10 cellular contexts compared by ENCODE assay signal in the genomic region with DNA sequence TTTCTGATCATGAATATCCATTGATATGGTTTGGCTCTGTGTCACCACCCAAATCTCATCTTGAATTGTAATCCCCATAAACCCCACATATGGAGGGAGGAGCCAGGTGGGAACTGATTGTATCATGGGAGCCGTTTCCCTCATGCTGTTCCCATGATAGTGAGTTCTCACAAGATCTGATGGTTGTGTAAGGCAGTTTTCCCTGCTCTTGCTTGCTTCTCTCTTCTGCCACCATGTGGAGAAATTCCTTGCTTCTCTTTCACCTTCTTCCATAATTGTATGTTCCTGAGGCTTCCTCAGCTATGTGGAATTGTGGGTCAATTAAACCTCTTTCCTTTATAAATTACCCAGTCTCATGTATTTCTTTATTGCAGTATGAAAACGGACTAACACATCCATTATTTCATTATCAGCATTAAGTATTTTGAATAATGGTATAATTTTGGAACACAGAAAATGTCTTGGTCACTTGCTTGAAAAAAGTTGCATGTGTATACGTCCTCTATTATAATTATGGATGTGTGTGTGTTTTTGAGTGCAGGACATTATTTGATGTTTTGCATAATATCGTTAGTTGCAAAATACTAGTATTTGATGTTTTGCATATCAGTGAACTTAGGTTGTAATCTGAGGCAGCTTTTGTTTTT.
DNase-seq lines count a peak whose midpoint lies in the region; ATAC-seq, FAIRE-seq and TF ChIP-seq lines count a peak whose summit lies in the region.
"Had no signal": no experiment of that assay in that cellular context is flagged by ENCODE, and none has a peak within 500 bp of the region (broad histone marks: within the 10 kb centered on the region; RNA-seq: fewer than 3 reads in every experiment).

No MANE protein-coding gene starts in this region.

- no peak overlapping the region; the same call in 1 of the 2 replicates for H3K27ac Mint-ChIP-seq in HFFc6
- H3K27ac Mint-ChIP-seq: activated B cell treated with CpG ODN at 0.5 μM for 24 hours had no signal

- peak; percentile 76 for TF ChIP-seq CTCF in HFFc6 (IDR thresholded peaks at IDR 0.05)

- H3K4me3 Mint-ChIP-seq in HFFc6: no peak overlapping the region
- H3K4me3 Mint-ChIP-seq: activated B cell treated with CpG ODN at 0.5 μM for 24 hours had no signal

- FAIRE-seq in TTC549 (lab: Jason Lieb, UNC): peak; percentile 15

- no peaks in the 10 kb centered on the region for H3K27me3 Mint-ChIP-seq in HFFc6 (ENCODE audit: insufficient read depth)
- H3K27me3 Mint-ChIP-seq: activated B cell treated with CpG ODN at 0.5 μM for 24 hours had no signal

- no peaks in the 10 kb centered on the region; the same call in 1 of the 2 replicates for H3K9me3 Mint-ChIP-seq in HFFc6

- peaks cover 4% of the 10 kb centered on the region; the same call in 1 of the 2 replicates for H3K4me1 Mint-ChIP-seq in HFFc6 (ENCODE audit: low read depth)
- H3K4me1 Mint-ChIP-seq: activated B cell treated with CpG ODN at 0.5 μM for 24 hours had no signal

- DNase-seq in AML-193 (lab: John Stamatoyannopoulos, UW) (peak; percentile 1 to 14), HFFc6 (peak; percentile 58), iris pigment epithelial cell (ENCODE audit: low read depth) (peak; percentile 56), iPS-NIHi7 (ENCODE audit: extremely low spot score) (no peak)
- DNase-seq: activated B cell treated with CpG ODN at 0.5 μM for 24 hours had no signal

- no peaks in the 10 kb centered on the region for H3K36me3 Mint-ChIP-seq in HFFc6 (ENCODE audit: low read depth)

- ATAC-seq in HG03571 (IDR thresholded peaks at IDR 0.05; ENCODE audit: unreplicated experiment) (no peak), HG03469 (IDR thresholded peaks at IDR 0.05; ENCODE audit: unreplicated experiment) (no peak), HG03439 (IDR thresholded peaks at IDR 0.05; ENCODE audit: unreplicated experiment) (no peak)
- ATAC-seq: sciatic nerve had no signal
